29 cellular contexts compared by ENCODE assay signal in genomic region chr17:65260626-65261025, GRCh38.
"Had no signal": no experiment of that assay in that cellular context is flagged by ENCODE, and none has a peak within 500 bp of the region (broad histone marks: within the 10 kb centered on the region; RNA-seq: fewer than 3 reads in every experiment).

No MANE protein-coding gene starts in this region.

- ATAC-seq: activated CD4-positive, alpha-beta T cell treated with anti-CD3 and anti-CD28 coated beads for 36 hours; activated T-cell treated with anti-CD3 and anti-CD28 coated beads, Interleukin-2, amount 50 U/mL, for 72 hours; effector memory CD8-positive, alpha-beta T cell; foreskin keratinocyte; gastrocnemius medialis; heart left ventricle had no signal

- H3K27me3 ChIP-seq: brain microvascular endothelial cell, esophagus muscularis mucosa, foreskin keratinocyte had no signal

- H3K27ac ChIP-seq: brain microvascular endothelial cell, coronary artery, dorsolateral prefrontal cortex, esophagus muscularis mucosa, foreskin keratinocyte, gastrocnemius medialis, heart left ventricle had no signal

- DNase-seq: activated CD4-positive, alpha-beta memory T cell treated with anti-CD3 and anti-CD28 coated beads, Interleukin-2, amount 10 ng/mL, durations not matched to agents 7 days and 5 days; activated CD4-positive, alpha-beta T cell treated with anti-CD3 and anti-CD28 coated beads for 36 hours; activated CD4-positive, alpha-beta T cell treated with anti-CD3 and anti-CD28 coated beads, Interleukin-2, amount 10 ng/mL, durations not matched to agents 24 days and 14 days; activated CD4-positive, CD25-positive, alpha-beta regulatory T cell; activated CD4-positive, CD25-positive, alpha-beta regulatory T cell treated with anti-CD3 and anti-CD28 coated beads, Interleukin-2, amount 50 U/mL, for 72 hours; activated CD8-positive, alpha-beta memory T cell treated with anti-CD3 and anti-CD28 coated beads, Interleukin-2, amount 50 U/mL, for 48 hours; activated gamma-delta T cell; activated naive CD4-positive, alpha-beta T cell; activated naive CD4-positive, alpha-beta T cell treated with anti-CD3 and anti-CD28 coated beads, Interleukin-2, amount 50 U/mL, for 16 hours; activated naive CD8-positive, alpha-beta T cell treated with anti-CD3 and anti-CD28 coated beads for 36 hours; activated T-cell treated with anti-CD3 and anti-CD28 coated beads for 4 hours; activated T-cell treated with anti-CD3 and anti-CD28 coated beads, Interleukin-2, amount 50 U/mL, for 24 hours; activated T-cell treated with anti-CD3 and anti-CD28 coated beads, Interleukin-2, amount 50 U/mL, for 72 hours; amniotic stem cell; anterior cingulate cortex; brain microvascular endothelial cell; dorsolateral prefrontal cortex; effector memory CD8-positive, alpha-beta T cell; erythroblast; foreskin keratinocyte; gastrocnemius medialis; glutamatergic neuron; heart left ventricle; T-helper 1 cell; T-helper 2 cell had no signal

- H3K9me3 ChIP-seq: esophagus muscularis mucosa, gastrocnemius medialis had no signal

- H3K4me3 Mint-ChIP-seq: activated CD4-positive, alpha-beta memory T cell treated with anti-CD3 and anti-CD28 coated beads, Interleukin-2, amount 10 ng/mL, durations not matched to agents 7 days and 5 days; activated CD4-positive, alpha-beta T cell treated with anti-CD3 and anti-CD28 coated beads for 36 hours; activated CD4-positive, alpha-beta T cell treated with anti-CD3 and anti-CD28 coated beads, Interleukin-2, amount 10 ng/mL, durations not matched to agents 24 days and 14 days; activated naive CD8-positive, alpha-beta T cell treated with anti-CD3 and anti-CD28 coated beads for 36 hours; activated T-cell treated with anti-CD3 and anti-CD28 coated beads, Interleukin-2, amount 50 U/mL, for 24 hours; activated T-cell treated with anti-CD3 and anti-CD28 coated beads, Interleukin-2, amount 50 U/mL, for 72 hours; central memory CD8-positive, alpha-beta T cell; dendritic cell treated with granulocyte-macrophage colony-stimulating factor and Interleukin-4, amounts not matched to agents 40 ng/mL and 50 ng/mL, for 4 days; effector memory CD8-positive, alpha-beta T cell had no signal

- H3K36me3 ChIP-seq: brain microvascular endothelial cell, esophagus muscularis mucosa, gastrocnemius medialis, heart left ventricle had no signal

- H3K4me3 ChIP-seq: coronary artery, dorsolateral prefrontal cortex, esophagus muscularis mucosa, gastrocnemius medialis, heart left ventricle had no signal

- H3K27ac Mint-ChIP-seq: activated CD4-positive, alpha-beta memory T cell treated with anti-CD3 and anti-CD28 coated beads, Interleukin-2, amount 10 ng/mL, durations not matched to agents 7 days and 5 days; activated CD4-positive, alpha-beta T cell treated with anti-CD3 and anti-CD28 coated beads for 36 hours; activated CD4-positive, alpha-beta T cell treated with anti-CD3 and anti-CD28 coated beads, Interleukin-2, amount 10 ng/mL, durations not matched to agents 24 days and 14 days; activated naive CD8-positive, alpha-beta T cell treated with anti-CD3 and anti-CD28 coated beads for 36 hours; activated T-cell treated with anti-CD3 and anti-CD28 coated beads, Interleukin-2, amount 50 U/mL, for 24 hours; activated T-cell treated with anti-CD3 and anti-CD28 coated beads, Interleukin-2, amount 50 U/mL, for 72 hours; dendritic cell treated with granulocyte-macrophage colony-stimulating factor and Interleukin-4, amounts not matched to agents 40 ng/mL and 50 ng/mL, for 4 days; effector memory CD8-positive, alpha-beta T cell had no signal

- H3K9me3 Mint-ChIP-seq: dendritic cell treated with granulocyte-macrophage colony-stimulating factor and Interleukin-4, amounts not matched to agents 40 ng/mL and 50 ng/mL, for 4 days had no signal
